Comparison of ENCODE assay signal across 21 cellular contexts in genomic region chr21:45388611-45389296, GRCh38. TPM values are rescaled to one million over a fixed set of nuclear protein-coding genes. Genes with fewer than 3 reads are reported as not detected.
DNase-seq lines count a peak whose midpoint lies in the region; ATAC-seq and TF ChIP-seq lines count a peak whose summit lies in the region.
"Had no signal": no experiment of that assay in that cellular context is flagged by ENCODE, and none has a peak within 500 bp of the region (broad histone marks: within the 10 kb centered on the region; RNA-seq: fewer than 3 reads in every experiment).

No MANE protein-coding gene starts in this region.

- no peaks in the 10 kb centered on the region for H3K36me3 ChIP-seq in esophagus squamous epithelium
- H3K36me3 ChIP-seq in endodermal cell (ENCODE audit: control insufficient read depth, insufficient read depth, low read length), result no peaks in the 10 kb centered on the region
- H3K36me3 ChIP-seq: pancreas had no signal

- H3K27ac ChIP-seq in esophagus squamous epithelium, result peak overlapping the region in 2 of 4 donors; percentile 29 to 34
- H3K27ac ChIP-seq in endodermal cell (ENCODE audit: low read depth, low read length), result no peak overlapping the region
- H3K27ac ChIP-seq: hepatocyte, pancreas had no signal

- no peak for TF ChIP-seq CTCF in esophagus squamous epithelium (IDR thresholded peaks at IDR 0.05)
- no peak for TF ChIP-seq CTCF in endodermal cell (conservative IDR thresholded peaks at IDR 0.05)

- H3K4me3 ChIP-seq in esophagus squamous epithelium (no peak overlapping the region), endodermal cell (ENCODE audit: low read length) (no peak overlapping the region)
- H3K4me3 ChIP-seq: GM12878, GM23338, hepatocyte, pancreas had no signal

- no peak overlapping the region for H3K9ac ChIP-seq in endodermal cell (ENCODE audit: extremely low read depth, low read length, poor library complexity, severe bottlenecking)

- H3K4me1 Mint-ChIP-seq in activated naive CD8-positive, alpha-beta T cell treated with anti-CD3 and anti-CD28 coated beads, Interleukin-2, amount 10 ng/mL, durations not matched to agents 7 days and 5 days, result no peaks in the 10 kb centered on the region
- H3K4me1 Mint-ChIP-seq in activated naive CD8-positive, alpha-beta T cell treated with anti-CD3 and anti-CD28 coated beads for 36 hours, result no peaks in the 10 kb centered on the region
- H3K4me1 Mint-ChIP-seq in endodermal cell, result no peaks in the 10 kb centered on the region

- whole genome bisulfite sequencing in esophagus squamous epithelium, 2 donors, result 76 to 84% methylated on average over 10 to 15 of the region's 19 CpGs
- whole genome bisulfite sequencing in endodermal cell (ENCODE audit: insufficient coverage in 1 of 2, insufficient read length in 1 of 2), 2 experiments, result 93 to 95% methylated on average over 18 to 19 of the region's 19 CpGs

- no peak for ATAC-seq in activated naive CD8-positive, alpha-beta T cell treated with anti-CD3 and anti-CD28 coated beads, Interleukin-2, amount 10 ng/mL, durations not matched to agents 7 days and 5 days (ENCODE audit: low read depth)
- no peak for ATAC-seq in left ventricle myocardium superior
- ATAC-seq in sciatic nerve, result no peak
- ATAC-seq: GM12878, GM23338, pancreas had no signal

- H3K4me1 ChIP-seq in esophagus squamous epithelium (peaks cover 7 to 22% (median 12%) of the 10 kb centered on the region in 3 donors), endodermal cell (ENCODE audit: control insufficient read depth, insufficient read depth, low read length) (no peaks in the 10 kb centered on the region)
- H3K4me1 ChIP-seq: pancreas had no signal

- intact Hi-C loops in left ventricle myocardium superior (cut with micrococcal nuclease), result no loop called here
- intact Hi-C loops in sciatic nerve (cut with DNase I), result no loop called here
- intact Hi-C loops in esophagus squamous epithelium (cut with DNase I), result no loop called here

- H3K9me3 Mint-ChIP-seq in activated naive CD8-positive, alpha-beta T cell treated with anti-CD3 and anti-CD28 coated beads, Interleukin-2, amount 10 ng/mL, durations not matched to agents 7 days and 5 days, result no peaks in the 10 kb centered on the region
- no peaks in the 10 kb centered on the region for H3K9me3 Mint-ChIP-seq in activated naive CD8-positive, alpha-beta T cell treated with anti-CD3 and anti-CD28 coated beads for 36 hours
- no peaks in the 10 kb centered on the region for H3K9me3 Mint-ChIP-seq in endodermal cell
- H3K9me3 Mint-ChIP-seq: GM23338 had no signal

- POLR2A ChIA-PET in activated naive CD8-positive, alpha-beta T cell treated with anti-CD3 and anti-CD28 coated beads, Interleukin-2, amount 10 ng/mL, durations not matched to agents 7 days and 5 days (lab: Charles Lee), result no interaction called here

- TF ChIP-seq POLR2A in esophagus squamous epithelium (IDR thresholded peaks at IDR 0.05), result no peak

- no peak overlapping the region for H3K27ac Mint-ChIP-seq in activated naive CD8-positive, alpha-beta T cell treated with anti-CD3 and anti-CD28 coated beads, Interleukin-2, amount 10 ng/mL, durations not matched to agents 7 days and 5 days
- no peak overlapping the region for H3K27ac Mint-ChIP-seq in activated naive CD8-positive, alpha-beta T cell treated with anti-CD3 and anti-CD28 coated beads for 36 hours
- no peak overlapping the region for H3K27ac Mint-ChIP-seq in endodermal cell
- H3K27ac Mint-ChIP-seq: GM23338 had no signal

- H3K36me3 Mint-ChIP-seq in activated naive CD8-positive, alpha-beta T cell treated with anti-CD3 and anti-CD28 coated beads, Interleukin-2, amount 10 ng/mL, durations not matched to agents 7 days and 5 days, result no peaks in the 10 kb centered on the region
- H3K36me3 Mint-ChIP-seq in activated naive CD8-positive, alpha-beta T cell treated with anti-CD3 and anti-CD28 coated beads for 36 hours, result no peaks in the 10 kb centered on the region
- no peaks in the 10 kb centered on the region for H3K36me3 Mint-ChIP-seq in endodermal cell (ENCODE audit: low read depth)

- H3K27me3 Mint-ChIP-seq in activated naive CD8-positive, alpha-beta T cell treated with anti-CD3 and anti-CD28 coated beads, Interleukin-2, amount 10 ng/mL, durations not matched to agents 7 days and 5 days, result no peaks in the 10 kb centered on the region
- H3K27me3 Mint-ChIP-seq in activated naive CD8-positive, alpha-beta T cell treated with anti-CD3 and anti-CD28 coated beads for 36 hours, result peaks cover 9% of the 10 kb centered on the region
- no peaks in the 10 kb centered on the region for H3K27me3 Mint-ChIP-seq in endodermal cell (ENCODE audit: insufficient read depth)

- no peak overlapping the region for H3K4me3 Mint-ChIP-seq in activated naive CD8-positive, alpha-beta T cell treated with anti-CD3 and anti-CD28 coated beads, Interleukin-2, amount 10 ng/mL, durations not matched to agents 7 days and 5 days
- H3K4me3 Mint-ChIP-seq in activated naive CD8-positive, alpha-beta T cell treated with anti-CD3 and anti-CD28 coated beads for 36 hours, result no peak overlapping the region
- no peak overlapping the region for H3K4me3 Mint-ChIP-seq in endodermal cell
- H3K4me3 Mint-ChIP-seq: GM23338 had no signal

- peak; percentile 14 for DNase-seq in activated naive CD8-positive, alpha-beta T cell treated with anti-CD3 and anti-CD28 coated beads, Interleukin-2, amount 10 ng/mL, durations not matched to agents 7 days and 5 days
- no peak for DNase-seq in activated naive CD8-positive, alpha-beta T cell treated with anti-CD3 and anti-CD28 coated beads for 36 hours
- peak; percentile 16 for DNase-seq in left ventricle myocardium superior
- peak; percentile 47 for DNase-seq in sciatic nerve (ENCODE audit: low spot score)
- no peak for DNase-seq in esophagus squamous epithelium (lab: John Stamatoyannopoulos, UW)
- DNase-seq in NCI-H748 (lab: John Stamatoyannopoulos, UW; ENCODE audit: unreplicated experiment), result no peak
- no peak for DNase-seq in stimulated activated CD4-positive, alpha-beta T cell treated with anti-CD3 and anti-CD28 coated beads, Interleukin-4, amount 100 ng/mL, for 1 hour
- no peak for DNase-seq in endodermal cell
- DNase-seq: 8988T; activated CD4-positive, alpha-beta T cell treated with anti-CD3 and anti-CD28 coated beads, Interleukin-2, amount 50 U/mL, for 48 hours; activated gamma-delta T cell treated with Interleukin-2 at 50 U/mL for 16 hours; AML-193; dermis blood vessel endothelial cell; DND-41; Karpas-422; NCI-H1694; NCI-H526 treated with DMSO at 0.1 percent for 48 hours had no signal

- H3K9me3 ChIP-seq in esophagus squamous epithelium (no peaks in the 10 kb centered on the region), endodermal cell (ENCODE audit: control insufficient read depth, low read length) (no peaks in the 10 kb centered on the region)
- H3K9me3 ChIP-seq: pancreas had no signal

- peaks cover 0 to 75% (median 0%) of the 10 kb centered on the region in 4 donors for H3K27me3 ChIP-seq in esophagus squamous epithelium
- no peaks in the 10 kb centered on the region for H3K27me3 ChIP-seq in endodermal cell (ENCODE audit: control insufficient read depth, insufficient read depth, low read length, poor library complexity, severe bottlenecking)
- H3K27me3 ChIP-seq: hepatocyte, pancreas had no signal

RNA-seq across cellular contexts. Expression of gene COL18A1, which starts 16.2 kb away (rescaled TPM):
- total RNA-seq in activated naive CD8-positive, alpha-beta T cell treated with anti-CD3 and anti-CD28 coated beads, Interleukin-2, amount 10 ng/mL, durations not matched to agents 7 days and 5 days, result 10 to 100 TPM; 12.5 to 12.8 TPM
- total RNA-seq in activated naive CD8-positive, alpha-beta T cell treated with anti-CD3 and anti-CD28 coated beads for 36 hours, result 1 to 10 TPM; 3.5 to 4.0 TPM
- total RNA-seq in left ventricle myocardium superior (52.4 TPM), sciatic nerve (129 TPM), esophagus squamous epithelium (10 to 100 TPM; 38.9 to 69.0 (median 52.5) TPM), endodermal cell (100 to 1,000 TPM; 332 to 398 TPM)
- polyA plus RNA-seq in endodermal cell (2013, experiment 1 of 2), result 216 TPM
- 213 TPM for polyA plus RNA-seq in endodermal cell (2013, experiment 2 of 2)

Comparison
In these comparisons a context has a peak if more than half of its experiments do, and no peak if none do; other contexts are left out.
1. DNase-seq: peak in activated naive CD8-positive, alpha-beta T cell treated with anti-CD3 and anti-CD28 coated beads, Interleukin-2, amount 10 ng/mL, durations not matched to agents 7 days and 5 days (single experiment), left ventricle myocardium superior (single experiment) and sciatic nerve (single experiment); none in activated naive CD8-positive, alpha-beta T cell treated with anti-CD3 and anti-CD28 coated beads for 36 hours (single experiment), esophagus squamous epithelium (single experiment), NCI-H748 (single experiment), stimulated activated CD4-positive, alpha-beta T cell treated with anti-CD3 and anti-CD28 coated beads, Interleukin-4, amount 100 ng/mL, for 1 hour (single experiment) and endodermal cell (single experiment).